ENCODE assay signal across 15 cellular contexts in genomic region chr16:57148481-57148880, GRCh38. TPM values are rescaled to one million over a fixed set of nuclear protein-coding genes. Genes with fewer than 3 reads are reported as not detected.
A peak's percentile ranks its signal among the peaks of the same experiment; 100 is the strongest.
DNase-seq lines count a peak whose midpoint lies in the region; ATAC-seq and TF ChIP-seq lines count a peak whose summit lies in the region.
"Had no signal": no experiment of that assay in that cellular context is flagged by ENCODE, and none has a peak within 500 bp of the region (broad histone marks: within the 10 kb centered on the region; RNA-seq: fewer than 3 reads in every experiment).

No MANE protein-coding gene starts in this region.

- H3K27ac ChIP-seq in CD4-positive, alpha-beta T cell (ENCODE audit: low read depth, low read length), result no peak overlapping the region
- H3K27ac ChIP-seq in fibroblast of lung (ENCODE audit: insufficient read depth, low read length), result peak overlapping the region; percentile 34
- H3K27ac ChIP-seq: C4-2B had no signal

- H3K27me3 ChIP-seq in CD4-positive, alpha-beta T cell (ENCODE audit: control insufficient read depth, insufficient read depth, low read length), result no peaks in the 10 kb centered on the region
- H3K27me3 ChIP-seq in Loucy (ENCODE audit: insufficient read depth, low read length, poor library complexity, severe bottlenecking), result no peaks in the 10 kb centered on the region
- no peaks in the 10 kb centered on the region for H3K27me3 ChIP-seq in fibroblast of lung (ENCODE audit: control insufficient read depth, insufficient read depth, low read length)

- TF ChIP-seq CTCF in CD4-positive, alpha-beta T cell (IDR thresholded peaks at IDR 0.05), result no peak
- TF ChIP-seq CTCF in Loucy (conservative IDR thresholded peaks at IDR 0.05; ENCODE audit: low read length) (no peak), fibroblast of lung (conservative IDR thresholded peaks at IDR 0.05 in 1 of 2, IDR thresholded peaks at IDR 0.05 in 1 of 2; ENCODE audit: low read depth in 1 of 2, low read length in 2 of 2) (no peak)

- H4K20me1 ChIP-seq in Loucy (ENCODE audit: insufficient read depth, low read length, poor library complexity, severe bottlenecking) (no peaks in the 10 kb centered on the region), fibroblast of lung (ENCODE audit: control insufficient read depth, extremely low read depth, insufficient read depth, low read length) (no peaks in the 10 kb centered on the region)

- POLR2A ChIA-PET in CD4-positive, alpha-beta T cell (lab: Charles Lee), result interaction anchor here (1.4 kb wide), 1 partner anchor 13 kb away, joined by 4 read pairs; no protein-coding TSS in a partner anchor

- peak overlapping the region; percentile 79 for H3K4me2 ChIP-seq in Loucy (ENCODE audit: low read depth, low read length, poor library complexity, severe bottlenecking)
- H3K4me2 ChIP-seq in fibroblast of lung (ENCODE audit: extremely low read depth, insufficient read depth, low read length), result no peak overlapping the region

- H3K9me3 Mint-ChIP-seq in CD4-positive, alpha-beta T cell, result no peaks in the 10 kb centered on the region
- H3K9me3 Mint-ChIP-seq: activated CD4-positive, alpha-beta T cell treated with anti-CD3 and anti-CD28 coated beads, Interleukin-2, amount 10 ng/mL, durations not matched to agents 7 days and 5 days; stimulated activated naive CD8-positive, alpha-beta T cell treated with anti-CD3 and anti-CD28 coated beads, Interleukin-15, Interleukin-2, amounts not matched to agents 100 ng/mL and 50 ng/mL, for 24 hours had no signal

- H3K36me3 ChIP-seq in Loucy (ENCODE audit: insufficient read depth, low read length), result peaks cover 18% of the 10 kb centered on the region; the same call in 1 of the 2 replicates
- H3K36me3 ChIP-seq in fibroblast of lung (ENCODE audit: control insufficient read depth, insufficient read depth, low read length), result no peaks in the 10 kb centered on the region

- intact Hi-C loops in CD4-positive, alpha-beta T cell (cut with DNase I, micrococcal nuclease), result no loop called here
- intact Hi-C loops in sciatic nerve (cut with DNase I), result no loop called here

- CTCF ChIA-PET in CD4-positive, alpha-beta T cell (lab: Charles Lee), result interaction anchor here (0.7 kb wide), 1 partner anchor 56 kb away, joined by 3 read pairs; the partner anchor contains the start of gene CPNE2

- no peaks in the 10 kb centered on the region for H3K9me3 ChIP-seq in CD4-positive, alpha-beta T cell (ENCODE audit: control insufficient read depth, low read length)
- H3K9me3 ChIP-seq in Loucy (ENCODE audit: insufficient read depth, low read depth, low read length), result no peaks in the 10 kb centered on the region
- H3K9me3 ChIP-seq in fibroblast of lung (ENCODE audit: control insufficient read depth, insufficient read depth, low read depth, low read length), result no peaks in the 10 kb centered on the region

- H3K27me3 Mint-ChIP-seq in CD4-positive, alpha-beta T cell, result no peaks in the 10 kb centered on the region
- H3K27me3 Mint-ChIP-seq: activated CD4-positive, alpha-beta T cell treated with anti-CD3 and anti-CD28 coated beads, Interleukin-2, amount 10 ng/mL, durations not matched to agents 7 days and 5 days; stimulated activated naive CD8-positive, alpha-beta T cell treated with anti-CD3 and anti-CD28 coated beads, Interleukin-15, Interleukin-2, amounts not matched to agents 100 ng/mL and 50 ng/mL, for 24 hours had no signal

- H3K9ac ChIP-seq in Loucy (ENCODE audit: low read depth, low read length, poor library complexity, severe bottlenecking) (peak overlapping the region; percentile 83), fibroblast of lung (ENCODE audit: insufficient read depth, low read length) (no peak overlapping the region)

- H3K36me3 Mint-ChIP-seq in CD4-positive, alpha-beta T cell (ENCODE audit: low read depth), result peaks cover 15% of the 10 kb centered on the region

- H3K79me2 ChIP-seq in Loucy (ENCODE audit: insufficient read depth, low read length), result peaks cover 20% of the 10 kb centered on the region; the same call in 1 of the 2 replicates
- H3K79me2 ChIP-seq in fibroblast of lung (ENCODE audit: control insufficient read depth, insufficient read depth, low read length), result no peaks in the 10 kb centered on the region

- H3K4me3 ChIP-seq in Loucy (ENCODE audit: low read length, poor library complexity, severe bottlenecking) (peak overlapping the region; percentile 46), fibroblast of lung (replicated peaks in 1 of 4; ENCODE audit: control extremely low read depth in 1 of 4, insufficient read depth in 1 of 4, low read depth in 3 of 4, low read length in 4 of 4) (no peak overlapping the region)

- peak overlapping the region; percentile 36 for H3K27ac Mint-ChIP-seq in CD4-positive, alpha-beta T cell

- H3K4me1 ChIP-seq in Loucy (ENCODE audit: insufficient read depth, low read length, poor library complexity, severe bottlenecking), result peaks cover 86% of the 10 kb centered on the region
- H3K4me1 ChIP-seq in fibroblast of lung (ENCODE audit: control insufficient read depth, extremely low read depth, insufficient read depth, low read length), result no peaks in the 10 kb centered on the region

- TF ChIP-seq POLR2A in GM18505 (IDR thresholded peaks at IDR 0.05; ENCODE audit: borderline replicate concordance, extremely low read depth, insufficient read depth, insufficient read length), result no peak

- peaks cover 27% of the 10 kb centered on the region for H3K4me1 Mint-ChIP-seq in CD4-positive, alpha-beta T cell (ENCODE audit: low read depth)

- no peak overlapping the region for H2AFZ ChIP-seq in Loucy (ENCODE audit: low read length)
- H2AFZ ChIP-seq in fibroblast of lung (ENCODE audit: low read length), result no peak overlapping the region

- ATAC-seq in CD4-positive, alpha-beta T cell (ENCODE audit: poor library complexity), result no peak
- ATAC-seq in sciatic nerve (no peak), GM18505 (IDR thresholded peaks at IDR 0.05; ENCODE audit: unreplicated experiment) (no peak)

- 0 out of 2 replicates have a peak, but pooled peaks cover 2% of the 10 kb centered on the region for H3F3A ChIP-seq in Loucy (ENCODE audit: low read depth)

- DNase-seq in CD4-positive, alpha-beta T cell, result no peak
- DNase-seq in fibroblast of lung (ENCODE audit: low read depth in 2 of 2) (no peak), sciatic nerve (ENCODE audit: low spot score) (peak; percentile 45), NCI-H1105 (lab: John Stamatoyannopoulos, UW) (no peak), NCI-H128 (lab: John Stamatoyannopoulos, UW; ENCODE audit: unreplicated experiment) (no peak), NCI-H2081 (lab: John Stamatoyannopoulos, UW) (no peak)
- DNase-seq: activated CD4-positive, alpha-beta T cell treated with anti-CD3 and anti-CD28 coated beads, Interleukin-2, amount 10 ng/mL, durations not matched to agents 7 days and 5 days; NCI-H1092 treated with DMSO at 0.1 percent for 48 hours; NCI-H446; OCI-M1; stimulated activated CD4-positive, alpha-beta T cell treated with anti-CD3 and anti-CD28 coated beads, Interleukin-4, amount 100 ng/mL, for 4 hours had no signal

- no peak overlapping the region for H3K4me3 Mint-ChIP-seq in CD4-positive, alpha-beta T cell
- H3K4me3 Mint-ChIP-seq: activated CD4-positive, alpha-beta T cell treated with anti-CD3 and anti-CD28 coated beads, Interleukin-2, amount 10 ng/mL, durations not matched to agents 7 days and 5 days; stimulated activated naive CD8-positive, alpha-beta T cell treated with anti-CD3 and anti-CD28 coated beads, Interleukin-15, Interleukin-2, amounts not matched to agents 100 ng/mL and 50 ng/mL, for 24 hours had no signal

- no peaks in the 10 kb centered on the region for H3K9me2 ChIP-seq in Loucy (replicated peaks; ENCODE audit: low read depth, low read length)

RNA-seq across cellular contexts. Expression of gene PSME3IP1, which starts 37.4 kb away (rescaled TPM):
- 10 to 100 TPM; 77.1 to 77.9 TPM for total RNA-seq in CD4-positive, alpha-beta T cell
- total RNA-seq in fibroblast of lung (55.5 and 58.3 TPM in 2 replicates), sciatic nerve (80.5 TPM)
- 64.6 and 77.0 TPM in 2 replicates for polyA plus RNA-seq in fibroblast of lung
- 62.6 and 75.0 TPM in 2 replicates for polyA plus RNA-seq in fibroblast of lung (2012)
- 57.9 and 88.3 TPM in 2 replicates for polyA minus RNA-seq in fibroblast of lung (ENCODE audit: low replicate concordance)

RNA-seq across cellular contexts. Expression of gene RSPRY1, which starts 37.6 kb away (rescaled TPM):
- 10 to 100 TPM; 19.9 to 21.3 TPM for total RNA-seq in CD4-positive, alpha-beta T cell
- total RNA-seq in fibroblast of lung, result 33.4 and 51.9 TPM in 2 replicates
- 36.4 and 36.5 TPM in 2 replicates for polyA plus RNA-seq in fibroblast of lung
- 23.4 and 25.7 TPM in 2 replicates for polyA plus RNA-seq in fibroblast of lung (2012)
- 33.0 and 73.7 TPM in 2 replicates for polyA minus RNA-seq in fibroblast of lung (ENCODE audit: low replicate concordance)
- total RNA-seq in sciatic nerve, result 26.3 TPM

RNA-seq across cellular contexts. Expression of gene CPNE2, which starts 56.1 kb away (rescaled TPM):
- total RNA-seq in CD4-positive, alpha-beta T cell, result 1 to 10 TPM; 2.2 to 3.5 TPM
- total RNA-seq in fibroblast of lung (14.6 and 20.5 TPM in 2 replicates), sciatic nerve (44.7 TPM)
- 39.6 and 42.0 TPM in 2 replicates for polyA plus RNA-seq in fibroblast of lung
- polyA plus RNA-seq in fibroblast of lung (2012), result 36.1 and 37.6 TPM in 2 replicates
- 55.2 and 78.1 TPM in 2 replicates for polyA minus RNA-seq in fibroblast of lung (ENCODE audit: low replicate concordance)
